11 cellular contexts compared by ENCODE assay signal in the genomic region with DNA sequence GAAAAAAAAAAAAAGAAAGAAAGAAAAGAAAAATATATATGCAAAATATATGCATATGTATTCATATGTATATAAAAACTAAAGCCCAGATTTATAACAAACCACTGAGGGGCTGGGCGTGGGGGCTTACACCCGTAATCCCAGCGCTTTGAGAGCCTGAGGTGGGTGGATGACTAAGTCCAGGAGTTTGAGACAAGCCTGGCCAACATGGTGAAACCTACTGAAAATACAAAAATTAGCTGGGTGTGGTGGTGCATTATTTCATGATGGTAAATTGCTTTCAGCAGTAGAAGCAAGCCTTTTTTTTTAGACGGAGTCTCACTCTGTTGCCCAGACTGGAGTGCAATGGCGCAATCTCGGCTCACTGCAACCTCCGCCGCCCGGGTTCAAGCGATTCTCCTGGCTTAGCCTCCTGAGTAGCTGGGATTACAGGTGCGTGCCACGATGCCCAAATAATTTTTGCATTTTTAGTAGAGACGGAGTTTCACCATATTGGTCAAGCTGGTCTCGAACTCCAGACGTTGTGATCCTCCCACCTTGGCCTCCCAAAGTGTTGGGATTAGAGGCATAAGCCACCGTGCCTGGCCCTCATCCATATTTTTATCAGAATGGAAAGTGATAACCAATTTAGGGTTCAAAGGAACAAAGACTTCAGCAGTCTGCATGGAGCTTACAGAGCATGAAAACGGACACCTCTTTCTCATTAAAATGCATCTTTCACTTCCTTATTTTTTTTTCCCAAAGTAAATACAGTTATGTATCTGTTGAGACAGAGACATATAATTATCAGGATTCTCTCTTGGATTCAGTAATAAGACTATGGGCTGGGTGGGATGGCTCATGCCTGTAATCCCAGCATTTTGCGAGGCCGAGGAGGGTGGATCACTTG.
DNase-seq lines count a peak whose midpoint lies in the region; ATAC-seq lines count a peak whose summit lies in the region.
"Had no signal": no experiment of that assay in that cellular context is flagged by ENCODE, and none has a peak within 500 bp of the region (broad histone marks: within the 10 kb centered on the region; RNA-seq: fewer than 3 reads in every experiment).

No MANE protein-coding gene starts in this region.

- ATAC-seq in GM18498 (IDR thresholded peaks at IDR 0.05; ENCODE audit: unreplicated experiment) (peak; percentile 60), GM21381 (IDR thresholded peaks at IDR 0.05; ENCODE audit: unreplicated experiment) (peak; percentile 61), HG03045 (IDR thresholded peaks at IDR 0.05; ENCODE audit: unreplicated experiment) (peak; percentile 63)

- DNase-seq in NOMO-1 treated with DMSO at 0.1 percent for 48 hours (lab: John Stamatoyannopoulos, UW; ENCODE audit: unreplicated experiment): peak; percentile 69
- DNase-seq in NCI-H1417 treated with DMSO at 0.1 percent for 48 hours (lab: John Stamatoyannopoulos, UW): no peak
- DNase-seq in activated CD4-positive, alpha-beta T cell treated with anti-CD3 and anti-CD28 coated beads, Interleukin-2, amount 50 U/mL, for 1 hour: no peak
- no peak for DNase-seq in caudate nucleus (lab: John Stamatoyannopoulos, UW)
- no peak for DNase-seq in OCI-M2 (lab: John Stamatoyannopoulos, UW; ENCODE audit: unreplicated experiment)
- DNase-seq: esophagus squamous epithelium, NCI-H1105 treated with DMSO at 0.1 percent for 48 hours, OCI-M1 had no signal

- no peak overlapping the region for H3K27ac ChIP-seq in caudate nucleus (ENCODE audit: low read depth, low read length)
- H3K27ac ChIP-seq: esophagus squamous epithelium had no signal
